In the genomic region with DNA sequence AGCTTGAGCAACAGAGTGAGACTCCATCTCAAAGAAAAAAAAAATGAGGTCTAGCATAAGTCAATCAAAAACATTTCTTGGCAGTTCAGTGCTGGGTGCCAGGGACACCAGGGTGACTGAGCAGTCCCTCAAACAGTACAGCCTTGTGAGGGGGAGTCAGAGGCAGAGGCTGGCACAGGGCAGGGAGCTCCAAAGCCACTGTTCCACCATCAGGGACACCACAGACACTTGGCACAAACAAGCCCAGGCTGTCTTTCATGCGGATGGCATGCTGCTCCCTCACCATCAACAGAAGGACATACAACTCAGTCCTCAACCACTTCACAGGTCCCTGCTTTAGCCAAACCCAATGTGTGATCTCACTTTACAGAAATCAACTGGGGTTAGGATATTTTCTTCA, we compare ENCODE assay signal across 21 cellular contexts. TPM values are rescaled to one million over a fixed set of nuclear protein-coding genes. Genes with fewer than 3 reads are reported as not detected.
A peak's percentile ranks its signal among the peaks of the same experiment; 100 is the strongest.
DNase-seq lines count a peak whose midpoint lies in the region; ATAC-seq and TF ChIP-seq lines count a peak whose summit lies in the region.
"Had no signal": no experiment of that assay in that cellular context is flagged by ENCODE, and none has a peak within 500 bp of the region (broad histone marks: within the 10 kb centered on the region; RNA-seq: fewer than 3 reads in every experiment).

No MANE protein-coding gene starts in this region.

- H3K4me3 Mint-ChIP-seq in CD8-positive, alpha-beta memory T cell = peak overlapping the region in 3 of 7 donors; percentile 20 to 44 (median 29)
- H3K4me3 Mint-ChIP-seq in activated naive CD8-positive, alpha-beta T cell treated with anti-CD3 and anti-CD28 coated beads for 36 hours = peak overlapping the region; percentile 25
- H3K4me3 Mint-ChIP-seq in natural killer cell = peak overlapping the region; percentile 21
- H3K4me3 Mint-ChIP-seq: GM23338 had no signal

- peak overlapping the region in 7 of 8 donors; percentile 61 to 84 (median 68) for H3K27ac Mint-ChIP-seq in CD8-positive, alpha-beta memory T cell
- H3K27ac Mint-ChIP-seq in activated naive CD8-positive, alpha-beta T cell treated with anti-CD3 and anti-CD28 coated beads for 36 hours = no peak overlapping the region
- H3K27ac Mint-ChIP-seq in natural killer cell = peak overlapping the region in 1 of 2 donors; percentile 45
- H3K27ac Mint-ChIP-seq: GM23338 had no signal

- POLR2A ChIA-PET in CD8-positive, alpha-beta memory T cell (lab: Charles Lee) = interaction anchor here (0.7 kb wide), 1 partner anchor 47 kb away, joined by 3 read pairs; no protein-coding TSS in a partner anchor

- CTCF ChIA-PET in CD8-positive, alpha-beta memory T cell (lab: Charles Lee) = interaction anchor here (1.3 to 2.1 kb wide), 3 partner anchors 8 to 18 kb away, joined by 4 to 8 read pairs (median 5); no protein-coding TSS in a partner anchor

- TF ChIP-seq CTCF in natural killer cell (IDR thresholded peaks at IDR 0.05) = no peak

- peaks cover 0 to 12% (median 11%) of the 10 kb centered on the region in 5 donors for H3K9me3 Mint-ChIP-seq in CD8-positive, alpha-beta memory T cell
- peaks cover 6% of the 10 kb centered on the region for H3K9me3 Mint-ChIP-seq in activated naive CD8-positive, alpha-beta T cell treated with anti-CD3 and anti-CD28 coated beads for 36 hours
- peaks cover 2 to 3% of the 10 kb centered on the region in 2 donors for H3K9me3 Mint-ChIP-seq in natural killer cell

- H4K20me1 ChIP-seq in BLaER1 treated with 17β-estradiol and CSF1 and Interleukin-3, amounts not matched to agents 10 nM and 100 nM = no peaks in the 10 kb centered on the region

- peak in 2 of 5 donors; percentile 19 to 58 for DNase-seq in CD8-positive, alpha-beta memory T cell
- no peak for DNase-seq in activated naive CD8-positive, alpha-beta T cell treated with anti-CD3 and anti-CD28 coated beads for 36 hours
- DNase-seq in natural killer cell (no peak), NCI-H2171 treated with DMSO at 0.1 percent for 48 hours (lab: John Stamatoyannopoulos, UW) (no peak), GF-D8 (lab: John Stamatoyannopoulos, UW) (no peak), NCI-H1092 (lab: John Stamatoyannopoulos, UW) (no peak)
- DNase-seq: amniotic stem cell, caudate nucleus, IMR-90, MV-4-11, NCI-H2029 treated with DMSO at 0.1 percent for 48 hours, NCI-H524, occipital lobe, right lobe of liver, SJCRH30, tibial artery had no signal

- H3K27me3 Mint-ChIP-seq in CD8-positive, alpha-beta memory T cell = peaks cover 0 to 3% of the 10 kb centered on the region in 2 donors
- H3K27me3 Mint-ChIP-seq in activated naive CD8-positive, alpha-beta T cell treated with anti-CD3 and anti-CD28 coated beads for 36 hours = no peaks in the 10 kb centered on the region
- H3K27me3 Mint-ChIP-seq in natural killer cell (ENCODE audit: low read depth in 2 of 2) = peaks cover 0 to 7% of the 10 kb centered on the region in 2 donors

- no peaks in the 10 kb centered on the region for H3K27me3 ChIP-seq in BLaER1 treated with 17β-estradiol and CSF1 and Interleukin-3, amounts not matched to agents 10 nM and 100 nM
- H3K27me3 ChIP-seq in CD8-positive, alpha-beta memory T cell (ENCODE audit: insufficient read depth, low read length, poor library complexity, severe bottlenecking) = no peaks in the 10 kb centered on the region
- H3K27me3 ChIP-seq: right lobe of liver, SJCRH30 had no signal

- peak overlapping the region in 8 of 11 experiments; percentile 11 to 92 (median 64); a peak in 9 of 22 replicates for H3K27ac ChIP-seq in BLaER1 treated with 17β-estradiol and CSF1 and Interleukin-3, amounts not matched to agents 10 nM and 100 nM
- H3K27ac ChIP-seq in CD8-positive, alpha-beta memory T cell (ENCODE audit: low read depth, low read length) = no peak overlapping the region
- H3K27ac ChIP-seq: right lobe of liver, SJCRH30, tibial artery had no signal

- no peaks in the 10 kb centered on the region for H3K36me3 ChIP-seq in BLaER1 treated with 17β-estradiol and CSF1 and Interleukin-3, amounts not matched to agents 10 nM and 100 nM
- H3K36me3 ChIP-seq in CD8-positive, alpha-beta memory T cell (ENCODE audit: insufficient read depth, low read length) = no peaks in the 10 kb centered on the region
- H3K36me3 ChIP-seq: right lobe of liver, SJCRH30, tibial artery had no signal

- H3K9me3 ChIP-seq in BLaER1 treated with 17β-estradiol and CSF1 and Interleukin-3, amounts not matched to agents 10 nM and 100 nM (replicated peaks in 1 of 11) = peaks cover 4 to 32% (median 30%) of the 10 kb centered on the region in 11 experiments; a peak in 21 of 22 replicates
- no peaks in the 10 kb centered on the region for H3K9me3 ChIP-seq in CD8-positive, alpha-beta memory T cell (ENCODE audit: low read length)
- H3K9me3 ChIP-seq: right lobe of liver, SJCRH30 had no signal

- H3K4me1 ChIP-seq in BLaER1 treated with 17β-estradiol and CSF1 and Interleukin-3, amounts not matched to agents 10 nM and 100 nM = peaks cover 12 to 26% (median 17%) of the 10 kb centered on the region in 10 experiments
- peaks cover 24% of the 10 kb centered on the region for H3K4me1 ChIP-seq in CD8-positive, alpha-beta memory T cell (ENCODE audit: insufficient read depth, low read length)
- H3K4me1 ChIP-seq: right lobe of liver, SJCRH30, tibial artery had no signal

- H3K4me2 ChIP-seq in BLaER1 treated with 17β-estradiol and CSF1 and Interleukin-3, amounts not matched to agents 10 nM and 100 nM = peak overlapping the region in 4 of 11 experiments; percentile 57 to 84 (median 64); a peak in 7 of 22 replicates
- H3K4me2 ChIP-seq: GM23338 had no signal

- H3K4me3 ChIP-seq in BLaER1 treated with 17β-estradiol and CSF1 and Interleukin-3, amounts not matched to agents 10 nM and 100 nM = no peak overlapping the region
- H3K4me3 ChIP-seq in CD8-positive, alpha-beta memory T cell (ENCODE audit: low read length) = no peak overlapping the region
- H3K4me3 ChIP-seq: GM23338, right lobe of liver, SJCRH30, tibial artery had no signal

- ATAC-seq in natural killer cell (peak; percentile 21 to 31 (median 30)), HG03342 (IDR thresholded peaks at IDR 0.05; ENCODE audit: unreplicated experiment) (no peak)
- ATAC-seq: GM23338 had no signal

- H3K9ac ChIP-seq in BLaER1 treated with 17β-estradiol and CSF1 and Interleukin-3, amounts not matched to agents 10 nM and 100 nM = no peak overlapping the region

- intact Hi-C loops in natural killer cell (cut with micrococcal nuclease) = loop anchor here (5.0 kb wide), 1 partner anchor 65 kb away; a partner anchor contains a TSS

- H3K36me3 Mint-ChIP-seq in CD8-positive, alpha-beta memory T cell = peaks cover 0 to 5% (median 0%) of the 10 kb centered on the region in 3 donors
- H3K36me3 Mint-ChIP-seq in activated naive CD8-positive, alpha-beta T cell treated with anti-CD3 and anti-CD28 coated beads for 36 hours = peaks cover 11% of the 10 kb centered on the region
- H3K36me3 Mint-ChIP-seq in natural killer cell = peaks cover 8% of the 10 kb centered on the region

- H3K4me1 Mint-ChIP-seq in CD8-positive, alpha-beta memory T cell = peaks cover 22 to 30% (median 28%) of the 10 kb centered on the region in 3 donors
- peaks cover 20% of the 10 kb centered on the region for H3K4me1 Mint-ChIP-seq in activated naive CD8-positive, alpha-beta T cell treated with anti-CD3 and anti-CD28 coated beads for 36 hours
- peaks cover 18 to 19% of the 10 kb centered on the region in 2 donors for H3K4me1 Mint-ChIP-seq in natural killer cell
- H3K4me1 Mint-ChIP-seq: GM23338 had no signal

RNA-seq across cellular contexts. Expression of a gene that starts 36.0 kb away (rescaled TPM):
- total RNA-seq in CD8-positive, alpha-beta memory T cell = not detected
- 0.03 TPM for polyA plus RNA-seq in CD8-positive, alpha-beta memory T cell
- total RNA-seq in activated naive CD8-positive, alpha-beta T cell treated with anti-CD3 and anti-CD28 coated beads for 36 hours = under 1 TPM; 0.12 to 0.18 TPM
- not detected for total RNA-seq in natural killer cell
- total RNA-seq: activated T-helper 1 cell treated with anti-CD3 and anti-CD28 coated beads, Interleukin-12 subunit alpha, Interleukin-12 subunit beta, Interleukin-2, Interleukin-4 antibody, amounts not matched to agents 30 ng/mL and 10 ng/mL and 1 ng/mL, durations not matched to agents 14 hours and 24 hours and 36 hours; IMR-90; kidney epithelial cell; right lobe of liver had no signal

RNA-seq across cellular contexts. Expression of a gene that starts 54.8 kb away (rescaled TPM):
- 100 to 1,000 TPM; 490 to 506 TPM for total RNA-seq in CD8-positive, alpha-beta memory T cell
- 33.1 TPM for polyA plus RNA-seq in CD8-positive, alpha-beta memory T cell
- 100 to 1,000 TPM; 803 to 814 TPM for total RNA-seq in activated naive CD8-positive, alpha-beta T cell treated with anti-CD3 and anti-CD28 coated beads for 36 hours
- 10 to 100 TPM; 63.1 to 84.2 (median 77.3) TPM for total RNA-seq in natural killer cell

Comparison
In these comparisons a context has a peak if more than half of its experiments do, and no peak if none do; other contexts are left out.
1. RNA of a gene that starts 54.8 kb away (total RNA-seq): 803 to 814 TPM in activated naive CD8-positive, alpha-beta T cell treated with anti-CD3 and anti-CD28 coated beads for 36 hours and 490 to 506 TPM in CD8-positive, alpha-beta memory T cell; 63.1 to 84.2 TPM in natural killer cell; every median in the first group is over 4 times any median in the second.